Comparison of ENCODE assay signal across 18 cellular contexts in the genomic region with DNA sequence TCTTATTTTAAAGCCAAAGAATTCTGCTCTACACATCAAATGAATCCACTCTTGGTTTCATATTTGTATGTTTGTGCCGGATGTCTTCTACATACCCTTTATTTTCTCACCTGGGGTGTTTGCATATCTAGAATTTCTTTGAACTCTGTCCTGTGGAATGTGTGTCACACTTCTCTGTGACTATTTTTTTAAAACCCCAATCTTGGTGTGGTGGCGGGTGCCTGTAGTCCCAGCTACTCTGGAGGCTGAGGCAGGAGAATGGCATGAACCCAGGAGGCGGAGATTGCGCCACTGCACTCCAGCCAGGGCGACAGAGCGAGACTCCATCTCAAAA. TPM values are rescaled to one million over a fixed set of nuclear protein-coding genes. Genes with fewer than 3 reads are reported as not detected.
DNase-seq lines count a peak whose midpoint lies in the region; ATAC-seq and TF ChIP-seq lines count a peak whose summit lies in the region.
"Had no signal": no experiment of that assay in that cellular context is flagged by ENCODE, and none has a peak within 500 bp of the region (broad histone marks: within the 10 kb centered on the region; RNA-seq: fewer than 3 reads in every experiment).

No MANE protein-coding gene starts in this region.

- H3K4me2 ChIP-seq in IMR-90 (ENCODE audit: low read depth, low read length): no peak overlapping the region; the same call in 1 of the 2 replicates
- H3K4me2 ChIP-seq: BLaER1 treated with 17β-estradiol and CSF1 and Interleukin-3, amounts not matched to agents 10 nM and 100 nM; GM23338 had no signal

- no TSS peak for BruUV-seq in IMR-90 (replicated peaks; lab: Mats Ljungman, UMichigan)

- POLR2A ChIA-PET in IMR-90 (lab: Charles Lee; ENCODE audit: unreplicated experiment): no interaction called here
- POLR2A ChIA-PET in naive thymus-derived CD8-positive, alpha-beta T cell (lab: Charles Lee): interaction anchor here (1.0 kb wide), 1 partner anchor 13 kb away, joined by 3 read pairs; no protein-coding TSS in a partner anchor

- H3K4me3 Mint-ChIP-seq in activated naive CD4-positive, alpha-beta T cell treated with anti-CD3 and anti-CD28 coated beads for 36 hours: no peak overlapping the region
- peak overlapping the region in 6 of 10 donors; percentile 37 to 69 (median 51) for H3K4me3 Mint-ChIP-seq in naive thymus-derived CD8-positive, alpha-beta T cell
- H3K4me3 Mint-ChIP-seq: GM23338, neural crest cell, type B pancreatic cell had no signal

- no peak overlapping the region for H3K14ac ChIP-seq in IMR-90 (replicated peaks; ENCODE audit: low read depth, low read length)

- no peak overlapping the region for H3K56ac ChIP-seq in IMR-90 (ENCODE audit: extremely low read depth, insufficient read depth, low read length)

- H3K4me1 Mint-ChIP-seq in activated naive CD4-positive, alpha-beta T cell treated with anti-CD3 and anti-CD28 coated beads for 36 hours (ENCODE audit: low read depth): peaks cover 38% of the 10 kb centered on the region
- peaks cover 0 to 26% (median 14%) of the 10 kb centered on the region in 4 donors for H3K4me1 Mint-ChIP-seq in naive thymus-derived CD8-positive, alpha-beta T cell
- H3K4me1 Mint-ChIP-seq: GM23338, neural crest cell had no signal

- H3K4me3 ChIP-seq in IMR-90 (ENCODE audit: insufficient read depth, low read depth, low read length) (no peak overlapping the region), psoas muscle (no peak overlapping the region)
- H3K4me3 ChIP-seq: BLaER1 treated with 17β-estradiol and CSF1 and Interleukin-3, amounts not matched to agents 10 nM and 100 nM; gastroesophageal sphincter; GM12878; GM23338 had no signal

- intact Hi-C loops in activated naive CD4-positive, alpha-beta T cell treated with anti-CD3 and anti-CD28 coated beads for 36 hours (cut with micrococcal nuclease): loop anchor here (1.0 kb wide), 1 partner anchor 197 kb away; no protein-coding TSS in a partner anchor
- intact Hi-C loops in IMR-90 (cut with micrococcal nuclease): no loop called here
- intact Hi-C loops in psoas muscle (cut with DNase I): loop anchor here in 1 of 2 donors (5.0 kb wide), 1 partner anchor 426 kb away; no protein-coding TSS in a partner anchor

- no peaks in the 10 kb centered on the region for H3K27me3 Mint-ChIP-seq in activated naive CD4-positive, alpha-beta T cell treated with anti-CD3 and anti-CD28 coated beads for 36 hours (ENCODE audit: low read depth)
- no peaks in the 10 kb centered on the region for H3K27me3 Mint-ChIP-seq in naive thymus-derived CD8-positive, alpha-beta T cell
- H3K27me3 Mint-ChIP-seq: type B pancreatic cell had no signal

- no peak overlapping the region for H2AFZ ChIP-seq in IMR-90 (replicated peaks; ENCODE audit: low read length, poor library complexity)
- H2AFZ ChIP-seq: GM23338 had no signal

- peak overlapping the region; percentile 37 for H3K27ac Mint-ChIP-seq in activated naive CD4-positive, alpha-beta T cell treated with anti-CD3 and anti-CD28 coated beads for 36 hours
- H3K27ac Mint-ChIP-seq in activated naive CD4-positive, alpha-beta T cell treated with anti-CD3 and anti-CD28 coated beads, Interleukin-2, amount 50 U/mL, for 72 hours: peak overlapping the region; percentile 78 to 79
- H3K27ac Mint-ChIP-seq in naive thymus-derived CD8-positive, alpha-beta T cell: peak overlapping the region in 7 of 10 donors; percentile 27 to 94 (median 79)
- H3K27ac Mint-ChIP-seq: GM23338, type B pancreatic cell had no signal

- H2BK120ac ChIP-seq in IMR-90 (ENCODE audit: low read depth, low read length): no peak overlapping the region

- no CpG with 5 or more reads among the region's 6 CpGs for WGBS in IMR-90 (ENCODE audit: extremely low coverage in 2 of 2, insufficient read length in 1 of 2), 2 experiments
- WGBS in psoas muscle, 3 donors: 95 to 98% (median 97%) methylated on average over 6 of the region's 6 CpGs

- no peak overlapping the region for H2BK15ac ChIP-seq in IMR-90 (ENCODE audit: low read depth, low read length)

- CTCF ChIA-PET in activated naive CD4-positive, alpha-beta T cell treated with anti-CD3 and anti-CD28 coated beads for 36 hours (lab: Charles Lee): interaction anchor here (0.6 to 1.7 kb wide), 8 partner anchors 8 to 695 kb away, joined by 3 to 11 read pairs (median 4); no protein-coding TSS in a partner anchor
- CTCF ChIA-PET in IMR-90 (lab: Yijun Ruan, JAX): interaction anchor here (0.7 to 1.9 kb wide), 11 partner anchors 9 to 885 kb away, joined by 3 to 5 read pairs (median 4); no protein-coding TSS in a partner anchor

- peaks cover 33% of the 10 kb centered on the region for H3K36me3 Mint-ChIP-seq in activated naive CD4-positive, alpha-beta T cell treated with anti-CD3 and anti-CD28 coated beads for 36 hours (ENCODE audit: low read depth)
- peaks cover 21 to 47% of the 10 kb centered on the region in 2 donors for H3K36me3 Mint-ChIP-seq in activated naive CD4-positive, alpha-beta T cell treated with anti-CD3 and anti-CD28 coated beads, Interleukin-2, amount 50 U/mL, for 72 hours
- peaks cover 0 to 2% (median 0%) of the 10 kb centered on the region in 3 donors for H3K36me3 Mint-ChIP-seq in naive thymus-derived CD8-positive, alpha-beta T cell

- no peak overlapping the region; the same call in 1 of the 2 replicates for H3K18ac ChIP-seq in IMR-90 (ENCODE audit: low read depth, low read length)

- no peak overlapping the region for H2BK20ac ChIP-seq in IMR-90 (ENCODE audit: low read depth, low read length)

- no peak overlapping the region for H2BK5ac ChIP-seq in IMR-90 (ENCODE audit: low read depth, low read length, poor library complexity, severe bottlenecking)

- H4K91ac ChIP-seq in IMR-90 (ENCODE audit: insufficient read depth, low read depth, low read length): no peak overlapping the region

- no peak for TF ChIP-seq RAD21 in IMR-90 (IDR thresholded peaks at IDR 0.05; ENCODE audit: low read length)

- H3K9me3 ChIP-seq in IMR-90 (ENCODE audit: control insufficient read depth, insufficient read depth, low read length) (no peaks in the 10 kb centered on the region), psoas muscle (no peaks in the 10 kb centered on the region)
- H3K9me3 ChIP-seq: BLaER1 treated with 17β-estradiol and CSF1 and Interleukin-3, amounts not matched to agents 10 nM and 100 nM; gastroesophageal sphincter had no signal

- TF ChIP-seq CTCF in IMR-90 (conservative IDR thresholded peaks at IDR 0.05; ENCODE audit: low read depth, low read length) (no peak), psoas muscle (IDR thresholded peaks at IDR 0.05) (no peak)

- dilution Hi-C loops in IMR-90 (cut with HindIII; ENCODE audit: low sequenced_read_pairs, unreplicated experiment): no loop called here

- no peak overlapping the region for H4K5ac ChIP-seq in IMR-90 (ENCODE audit: low read depth, low read length)

- no peak overlapping the region for H2AK5ac ChIP-seq in IMR-90 (ENCODE audit: low read depth, low read length)

- no peak overlapping the region for H3K23ac ChIP-seq in IMR-90 (ENCODE audit: low read depth, low read length)

- H3K9ac ChIP-seq in IMR-90 (ENCODE audit: low read depth, low read length): no peak overlapping the region
- H3K9ac ChIP-seq: BLaER1 treated with 17β-estradiol and CSF1 and Interleukin-3, amounts not matched to agents 10 nM and 100 nM had no signal

- peaks cover 31 to 54% of the 10 kb centered on the region in 2 experiments for H3K79me1 ChIP-seq in IMR-90 (ENCODE audit: low read depth in 1 of 2, low read length in 2 of 2)

- 0 out of 2 replicates have a peak, but pooled peaks cover 5% of the 10 kb centered on the region for H3K9me1 ChIP-seq in IMR-90 (ENCODE audit: insufficient read depth, low read length)

- H3K9me3 Mint-ChIP-seq in activated naive CD4-positive, alpha-beta T cell treated with anti-CD3 and anti-CD28 coated beads for 36 hours: no peaks in the 10 kb centered on the region
- no peaks in the 10 kb centered on the region for H3K9me3 Mint-ChIP-seq in activated naive CD4-positive, alpha-beta T cell treated with anti-CD3 and anti-CD28 coated beads, Interleukin-2, amount 50 U/mL, for 72 hours
- no peaks in the 10 kb centered on the region for H3K9me3 Mint-ChIP-seq in naive thymus-derived CD8-positive, alpha-beta T cell
- H3K9me3 Mint-ChIP-seq: GM23338, neural crest cell, type B pancreatic cell had no signal

- DNase-seq in activated naive CD4-positive, alpha-beta T cell treated with anti-CD3 and anti-CD28 coated beads for 36 hours: no peak
- DNase-seq in activated naive CD4-positive, alpha-beta T cell treated with anti-CD3 and anti-CD28 coated beads, Interleukin-2, amount 50 U/mL, for 16 hours: no peak
- no peak for DNase-seq in IMR-90
- DNase-seq in activated naive CD4-positive, alpha-beta T cell treated with anti-CD3 and anti-CD28 coated beads, Interleukin-2, amount 50 U/mL, for 72 hours (ENCODE audit: low spot score in 2 of 2): no peak
- DNase-seq in naive thymus-derived CD8-positive, alpha-beta T cell: peak in 1 of 10 donors; percentile 9
- DNase-seq in psoas muscle: no peak
- no peak for DNase-seq in dermis blood vessel endothelial cell
- DNase-seq: hippocampal formation, NCI-H2171, NCI-H510A had no signal

- ATAC-seq in IMR-90 (ENCODE audit: low read depth): no peak
- ATAC-seq in activated naive CD4-positive, alpha-beta T cell treated with anti-CD3 and anti-CD28 coated beads, Interleukin-2, amount 50 U/mL, for 72 hours: peak; percentile 17 to 57
- no peak for ATAC-seq in naive thymus-derived CD8-positive, alpha-beta T cell
- ATAC-seq in psoas muscle: no peak
- ATAC-seq: gastroesophageal sphincter had no signal

- TF ChIP-seq POLR2A in IMR-90 (IDR thresholded peaks at IDR 0.05; ENCODE audit: low read depth, low read length): no peak

- H3K4ac ChIP-seq in IMR-90 (ENCODE audit: low read depth, low read length): no peak overlapping the region

- H3K27me3 ChIP-seq in IMR-90 (ENCODE audit: control insufficient read depth, insufficient read depth, low read length) (no peaks in the 10 kb centered on the region), psoas muscle (ENCODE audit: insufficient read depth in 3 of 3, low read length in 2 of 3) (no peaks in the 10 kb centered on the region)
- H3K27me3 ChIP-seq: BLaER1 treated with 17β-estradiol and CSF1 and Interleukin-3, amounts not matched to agents 10 nM and 100 nM; gastroesophageal sphincter had no signal

- no peaks in the 10 kb centered on the region for H3K36me3 ChIP-seq in IMR-90 (ENCODE audit: control insufficient read depth, insufficient read depth, low read length)
- no peaks in the 10 kb centered on the region for H3K36me3 ChIP-seq in psoas muscle (ENCODE audit: insufficient read depth in 1 of 2, low read depth in 1 of 2)
- H3K36me3 ChIP-seq: gastroesophageal sphincter had no signal

- H2AK9ac ChIP-seq in IMR-90 (replicated peaks; ENCODE audit: low read depth, low read length, poor library complexity): no peak overlapping the region

- in situ Hi-C loops in IMR-90 (cut with MboI; ENCODE audit: low sequenced_read_pairs): no loop called here

- H4K8ac ChIP-seq in IMR-90 (ENCODE audit: low read depth in 2 of 2, low read length in 2 of 2): peak overlapping the region in 1 of 2 experiments; percentile 53; a peak in 1 of 4 replicates

- H4K20me1 ChIP-seq in IMR-90 (ENCODE audit: insufficient read depth, low read length): no peaks in the 10 kb centered on the region

- peaks cover 10% of the 10 kb centered on the region; the same call in 1 of the 2 replicates for H3K4me1 ChIP-seq in IMR-90 (ENCODE audit: control insufficient read depth, insufficient read depth, low read length)
- H3K4me1 ChIP-seq in psoas muscle: peaks cover 8% of the 10 kb centered on the region
- H3K4me1 ChIP-seq: BLaER1 treated with 17β-estradiol and CSF1 and Interleukin-3, amounts not matched to agents 10 nM and 100 nM; gastroesophageal sphincter had no signal

- H3K27ac ChIP-seq in IMR-90 (ENCODE audit: insufficient read depth, low read length) (peak overlapping the region; percentile 22; the same call in 1 of the 2 replicates), psoas muscle (no peak overlapping the region)
- H3K27ac ChIP-seq: BLaER1 treated with 17β-estradiol and CSF1 and Interleukin-3, amounts not matched to agents 10 nM and 100 nM; gastroesophageal sphincter; RWPE1; VCaP had no signal

RNA-seq across cellular contexts. Expression of a gene that starts 35.4 kb away (rescaled TPM):
- 100 to 1,000 TPM; 116 to 128 TPM for total RNA-seq in activated naive CD4-positive, alpha-beta T cell treated with anti-CD3 and anti-CD28 coated beads for 36 hours
- total RNA-seq in IMR-90 (2012; rRNA removed): 51.8 and 80.0 TPM in 2 replicates
- polyA plus RNA-seq in IMR-90 (2012; rRNA removed): 17.4 and 20.9 TPM in 2 replicates
- 1.3 and 2.8 TPM in 2 replicates for polyA plus RNA-seq in IMR-90 (2012; cell fraction: cytosol; rRNA removed)
- 1.9 and 10.4 TPM in 2 replicates for polyA plus RNA-seq in IMR-90 (2012; cell fraction: nucleus; rRNA removed; ENCODE audit: low replicate concordance)
- 10 to 100 TPM; 74.2 to 87.0 TPM for total RNA-seq in activated naive CD4-positive, alpha-beta T cell treated with anti-CD3 and anti-CD28 coated beads, Interleukin-2, amount 50 U/mL, for 72 hours
- 1 to 10 TPM; 1.8 to 2.6 TPM for total RNA-seq in naive thymus-derived CD8-positive, alpha-beta T cell
- 1 to 10 TPM in 1 of 3 donors, under 1 TPM in 1, not detected in 1; 0.66 to 1.5 TPM for polyA plus RNA-seq in naive thymus-derived CD8-positive, alpha-beta T cell
- 1 to 10 TPM in 1 of 4 donors, under 1 TPM in 3; 0.28 to 1.2 (median 0.43) TPM for total RNA-seq in psoas muscle
- polyA plus RNA-seq in psoas muscle: 1 to 10 TPM in 1 of 3 donors, under 1 TPM in 2; 0.04 to 1.2 (median 0.74) TPM
- total RNA-seq in dermis blood vessel endothelial cell: 22.3 and 123 TPM in 2 replicates

Comparison
In these comparisons a context has a peak if more than half of its experiments do, and no peak if none do; other contexts are left out.
1. ATAC-seq: peak in activated naive CD4-positive, alpha-beta T cell treated with anti-CD3 and anti-CD28 coated beads, Interleukin-2, amount 50 U/mL, for 72 hours (2 of 2); none in IMR-90 (single experiment), naive thymus-derived CD8-positive, alpha-beta T cell (0 of 2) and psoas muscle (0 of 4).
2. Peak in every context shown above with its lines, with median percentiles within 50 percentile points of each other: H3K27ac Mint-ChIP-seq.